Comparison of ENCODE assay signal across 13 cellular contexts in the genomic region with DNA sequence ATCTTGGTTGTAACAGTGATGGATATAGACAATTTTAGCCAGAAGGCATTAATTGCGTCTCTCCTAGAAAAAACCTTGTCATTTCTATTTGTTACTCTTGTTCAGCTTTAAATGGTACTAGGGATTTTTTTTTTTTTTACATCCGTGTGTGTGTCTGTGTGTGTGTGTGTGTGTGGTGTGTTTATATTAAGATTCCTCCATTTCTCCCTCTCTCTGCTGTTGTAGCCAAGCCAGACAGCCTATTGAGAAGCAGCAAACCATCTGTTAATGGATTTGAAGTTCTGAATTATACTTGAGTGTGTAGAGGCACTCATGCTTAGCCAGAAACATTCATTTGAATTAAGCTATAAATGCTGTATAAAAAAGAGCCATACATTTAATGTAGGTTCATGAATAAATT.
DNase-seq lines count a peak whose midpoint lies in the region; ATAC-seq, FAIRE-seq and TF ChIP-seq lines count a peak whose summit lies in the region.
"Had no signal": no experiment of that assay in that cellular context is flagged by ENCODE, and none has a peak within 500 bp of the region (broad histone marks: within the 10 kb centered on the region; RNA-seq: fewer than 3 reads in every experiment).

No MANE protein-coding gene starts in this region.

- H3K9me3 ChIP-seq in kidney (ENCODE audit: control insufficient read depth in 1 of 2, low read length in 2 of 2) (no peaks in the 10 kb centered on the region), suprapubic skin (no peaks in the 10 kb centered on the region)

- no peak for TF ChIP-seq CTCF in kidney (IDR thresholded peaks at IDR 0.05; ENCODE audit: borderline replicate concordance, extremely low read depth, insufficient read depth)
- no peak for TF ChIP-seq CTCF in suprapubic skin (IDR thresholded peaks at IDR 0.05)

- intact Hi-C loops in kidney (cut with DNase I): no loop called here

- H3K4me1 ChIP-seq in kidney (ENCODE audit: control insufficient read depth in 1 of 2, insufficient read depth in 1 of 2, low read depth in 1 of 2, low read length in 2 of 2) (no peaks in the 10 kb centered on the region), suprapubic skin (peaks cover 4% of the 10 kb centered on the region)

- no peak overlapping the region for H3K4me3 ChIP-seq in kidney (ENCODE audit: low read length in 2 of 2)
- H3K4me3 ChIP-seq in suprapubic skin: no peak overlapping the region

- H3K36me3 ChIP-seq in kidney (ENCODE audit: control insufficient read depth in 1 of 2, insufficient read depth in 2 of 2, low read length in 2 of 2): no peaks in the 10 kb centered on the region
- H3K36me3 ChIP-seq in suprapubic skin: peaks cover 12% of the 10 kb centered on the region

- DNase-seq in DMS79 (lab: John Stamatoyannopoulos, UW) (peak; percentile 93), NCI-H187 treated with DMSO at 0.1 percent for 48 hours (lab: John Stamatoyannopoulos, UW) (peak; percentile 79), SHP77 (lab: John Stamatoyannopoulos, UW) (peak; percentile 6 to 21), left kidney (ENCODE audit: low read depth, low spot score) (peak; percentile 47), left lobe of liver (ENCODE audit: low spot score) (no peak), kidney (no peak), suprapubic skin (ENCODE audit: low spot score in 2 of 2) (no peak)
- DNase-seq: activated CD4-positive, alpha-beta memory T cell treated with anti-CD3 and anti-CD28 coated beads for 36 hours; AML-193; foreskin keratinocyte; Kasumi-1; naive thymus-derived CD8-positive, alpha-beta T cell; NCI-H1694 treated with DMSO at 0.1 percent for 48 hours had no signal

- no peak for ATAC-seq in left lobe of liver
- ATAC-seq: foreskin keratinocyte; naive thymus-derived CD8-positive, alpha-beta T cell had no signal

- no peak for FAIRE-seq in kidney (lab: Jason Lieb, UNC)

- H3K27ac ChIP-seq in kidney (ENCODE audit: low read depth in 2 of 2, low read length in 2 of 2): no peak overlapping the region
- H3K27ac ChIP-seq in suprapubic skin: no peak overlapping the region
- H3K27ac ChIP-seq: foreskin keratinocyte had no signal

- TF ChIP-seq EP300 in suprapubic skin (IDR thresholded peaks at IDR 0.05): no peak

- TF ChIP-seq POLR2A in suprapubic skin (IDR thresholded peaks at IDR 0.05): no peak

- H3K9ac ChIP-seq in kidney (ENCODE audit: low read length in 2 of 2): no peak overlapping the region

- no peaks in the 10 kb centered on the region for H3K27me3 ChIP-seq in suprapubic skin
- H3K27me3 ChIP-seq: foreskin keratinocyte had no signal

- 71% methylated on average over 2 of the region's 2 CpGs for WGBS in suprapubic skin

Comparison
In these comparisons a context has a peak if more than half of its experiments do, and no peak if none do; other contexts are left out.
1. DNase-seq: peak in DMS79 (single experiment), NCI-H187 treated with DMSO at 0.1 percent for 48 hours (single experiment), SHP77 (2 of 2) and left kidney (single experiment); none in left lobe of liver (single experiment), kidney (single experiment) and suprapubic skin (0 of 2).